In the genomic region with DNA sequence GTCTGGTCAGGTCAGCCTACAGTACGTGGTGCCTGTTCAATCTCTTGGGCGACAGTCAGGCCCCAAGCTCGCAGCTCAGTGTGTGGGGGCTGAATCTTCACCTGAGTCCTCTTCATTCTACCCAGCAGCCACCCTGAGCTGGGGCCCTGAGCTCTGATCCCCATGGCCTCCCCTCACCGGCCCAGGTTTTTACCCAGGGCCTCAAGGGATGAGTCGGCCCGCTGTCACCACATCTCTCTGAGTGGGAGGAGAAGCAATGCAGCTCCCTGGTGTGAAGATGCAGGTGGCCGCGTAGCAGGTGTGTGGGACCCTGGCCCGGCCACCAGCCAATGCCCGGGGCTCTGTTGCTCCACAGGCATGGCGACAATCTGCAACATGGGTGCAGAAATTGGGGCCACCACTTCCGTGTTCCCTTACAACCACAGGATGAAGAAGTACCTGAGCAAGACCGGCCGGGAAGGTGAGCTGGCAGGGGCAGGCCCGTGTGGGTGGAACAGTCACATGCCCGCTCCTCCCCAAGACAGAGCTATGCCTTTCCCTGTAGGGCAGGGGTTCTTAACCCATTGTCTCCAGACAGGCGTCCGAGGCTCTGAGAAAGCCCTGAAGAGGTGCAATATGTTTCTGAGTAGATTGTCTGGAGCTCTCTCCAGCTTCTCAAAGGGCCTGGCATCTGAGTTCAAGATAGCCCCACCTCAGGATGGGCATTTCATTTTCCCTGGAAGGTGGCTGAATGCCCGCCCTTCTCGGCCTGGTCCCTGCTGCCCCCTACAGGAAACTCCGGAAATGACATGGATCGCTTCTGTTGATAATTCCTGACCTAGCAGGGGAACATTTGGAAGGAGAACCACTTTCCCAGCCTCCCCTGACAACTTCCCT, we compare ENCODE assay signal across 8 cellular contexts. TPM values are rescaled to one million over a fixed set of nuclear protein-coding genes. Genes with fewer than 3 reads are reported as not detected.
DNase-seq lines count a peak whose midpoint lies in the region; ATAC-seq, FAIRE-seq and TF ChIP-seq lines count a peak whose summit lies in the region.

No MANE protein-coding gene starts in this region.

- TF ChIP-seq CTCF in SU-DHL-6 (IDR thresholded peaks at IDR 0.05; ENCODE audit: insufficient read depth, low read length, poor library complexity, severe bottlenecking) = peak; percentile 76

- H3K27me3 ChIP-seq in SU-DHL-6 (ENCODE audit: low read length) = no peaks in the 10 kb centered on the region

- H3K9me3 ChIP-seq in SU-DHL-6 (ENCODE audit: insufficient read depth, low read length) = no peaks in the 10 kb centered on the region

- FAIRE-seq in HTR-8/SVneo (lab: Jason Lieb, UNC) = no peak

- no peak overlapping the region for H3K4me3 ChIP-seq in SU-DHL-6 (ENCODE audit: insufficient read depth, low read length, poor library complexity, severe bottlenecking)

- intact Hi-C loops in left colon (cut with DNase I, micrococcal nuclease) = loop anchor here in 1 of 2 donors (5.0 kb wide), 1 partner anchor 115 kb away; no protein-coding TSS in a partner anchor

- H2AFZ ChIP-seq in SU-DHL-6 (ENCODE audit: low read depth, low read length, severe bottlenecking) = no peak overlapping the region

- no peaks in the 10 kb centered on the region for H3K9me2 ChIP-seq in SU-DHL-6 (replicated peaks; ENCODE audit: insufficient read depth, low read length)

- H4K20me1 ChIP-seq in SU-DHL-6 (ENCODE audit: low read depth, low read length) = no peaks in the 10 kb centered on the region

- no peaks in the 10 kb centered on the region for H3K79me2 ChIP-seq in SU-DHL-6 (ENCODE audit: insufficient read depth, low read length)

- no peak overlapping the region for H3K4me2 ChIP-seq in SU-DHL-6 (ENCODE audit: low read depth, low read length, poor library complexity, severe bottlenecking)

- ATAC-seq in left colon (peak; percentile 71), HG03025 (IDR thresholded peaks at IDR 0.05; ENCODE audit: low FRiP score, unreplicated experiment) (no peak), HG02981 (IDR thresholded peaks at IDR 0.05; ENCODE audit: unreplicated experiment) (no peak)

- H3K36me3 ChIP-seq in SU-DHL-6 (ENCODE audit: low read length) = no peaks in the 10 kb centered on the region

- in situ Hi-C loops in Caki2 (cut with HindIII; ENCODE audit: low pct_unique_long_range_greater_than_20kb, low sequenced_read_pairs) = no loop called here

- H3K9ac ChIP-seq in SU-DHL-6 (ENCODE audit: low read length) = no peak overlapping the region

- no peaks in the 10 kb centered on the region for H3F3A ChIP-seq in SU-DHL-6 (ENCODE audit: insufficient read depth)

- H3K27ac ChIP-seq in SU-DHL-6 (ENCODE audit: low read depth, low read length) (no peak overlapping the region), cingulate gyrus (ENCODE audit: low read depth, low read length) (peak overlapping the region; percentile 83)

- DNase-seq in Caki2 (ENCODE audit: low read depth) = peak; percentile 65
- peak; percentile 73 for DNase-seq in HTR-8/SVneo (ENCODE audit: insufficient read length, low spot score)
- DNase-seq in left colon = peak in 1 of 2 donors; percentile 75
- DNase-seq in stimulated activated CD8-positive, alpha-beta memory T cell treated with anti-CD3 and anti-CD28 coated beads, Interleukin-12 subunit alpha, Interleukin-12 subunit beta, amount 100 ng/mL, for 1 hour (ENCODE audit: low read depth) = peak; percentile 16

RNA-seq across cellular contexts. Expression of a gene that starts 26.9 kb away (rescaled TPM):
- total RNA-seq in Caki2 (2014; rRNA removed; shearing (Covaris generic); ENCODE audit: low replicate concordance) = 26.0 and 33.1 TPM in 2 replicates
- total RNA-seq in left colon = 10 to 100 TPM; 10.9 to 15.9 TPM

RNA-seq across cellular contexts. Expression of a gene that starts 43.4 kb away (rescaled TPM):
- not detected in 2 replicates for total RNA-seq in Caki2 (2014; rRNA removed; shearing (Covaris generic); ENCODE audit: low replicate concordance)
- 1 to 10 TPM in 1 of 2 donors, under 1 TPM in 1; 0.37 to 2.0 TPM for total RNA-seq in left colon

RNA-seq across cellular contexts. Expression of a gene that starts 48.5 kb away (rescaled TPM):
- 117 and 152 TPM in 2 replicates for total RNA-seq in Caki2 (2014; rRNA removed; shearing (Covaris generic); ENCODE audit: low replicate concordance)
- 100 to 1,000 TPM; 271 to 289 TPM for total RNA-seq in left colon

RNA-seq across cellular contexts. Expression of a gene that starts 48.9 kb away (rescaled TPM):
- total RNA-seq in Caki2 (2014; rRNA removed; shearing (Covaris generic); ENCODE audit: low replicate concordance) = 131 and 134 TPM in 2 replicates
- 10 to 100 TPM; 32.1 to 35.3 TPM for total RNA-seq in left colon
